ENCODE assay signal across 18 cellular contexts in genomic region chr18:48199399-48199798, GRCh38.
"Had no signal": no experiment of that assay in that cellular context is flagged by ENCODE, and none has a peak within 500 bp of the region (broad histone marks: within the 10 kb centered on the region; RNA-seq: fewer than 3 reads in every experiment).

No MANE protein-coding gene starts in this region.

- H3K9me3 ChIP-seq: ovary, psoas muscle, spleen, transverse colon, upper lobe of right lung, uterus had no signal

- DNase-seq: cortex of kidney; hypothalamus; immature natural killer cell; islet precursor cell; kidney glomerular epithelial cell; naive thymus-derived CD8-positive, alpha-beta T cell; occipital lobe; ovary; psoas muscle; right cardiac atrium; spleen; stimulated activated naive B cell treated with anti-CD40 and anti-IgM and Interleukin-4, amounts not matched to agents 10 μg/mL and 1 μg/mL and 100 μg/mL, for 72 hours; transverse colon; upper lobe of right lung; uterus had no signal

- ATAC-seq: left lobe of liver; naive thymus-derived CD8-positive, alpha-beta T cell; psoas muscle; right cardiac atrium; stimulated activated naive B cell treated with anti-CD40 and anti-IgM and Interleukin-4, amounts not matched to agents 10 μg/mL and 1 μg/mL and 100 μg/mL, for 72 hours; upper lobe of right lung had no signal

- H3K27ac ChIP-seq: ovary, psoas muscle, skin epidermis, transverse colon, upper lobe of right lung, uterus had no signal

- H3K4me1 ChIP-seq: uterus had no signal

- H3K4me3 ChIP-seq: lung, ovary, psoas muscle, skin epidermis, spleen, transverse colon, upper lobe of right lung, uterus had no signal

- H3K36me3 ChIP-seq: ovary, spleen, transverse colon, upper lobe of right lung, uterus had no signal
